11 cellular contexts compared by ENCODE assay signal in the genomic region with DNA sequence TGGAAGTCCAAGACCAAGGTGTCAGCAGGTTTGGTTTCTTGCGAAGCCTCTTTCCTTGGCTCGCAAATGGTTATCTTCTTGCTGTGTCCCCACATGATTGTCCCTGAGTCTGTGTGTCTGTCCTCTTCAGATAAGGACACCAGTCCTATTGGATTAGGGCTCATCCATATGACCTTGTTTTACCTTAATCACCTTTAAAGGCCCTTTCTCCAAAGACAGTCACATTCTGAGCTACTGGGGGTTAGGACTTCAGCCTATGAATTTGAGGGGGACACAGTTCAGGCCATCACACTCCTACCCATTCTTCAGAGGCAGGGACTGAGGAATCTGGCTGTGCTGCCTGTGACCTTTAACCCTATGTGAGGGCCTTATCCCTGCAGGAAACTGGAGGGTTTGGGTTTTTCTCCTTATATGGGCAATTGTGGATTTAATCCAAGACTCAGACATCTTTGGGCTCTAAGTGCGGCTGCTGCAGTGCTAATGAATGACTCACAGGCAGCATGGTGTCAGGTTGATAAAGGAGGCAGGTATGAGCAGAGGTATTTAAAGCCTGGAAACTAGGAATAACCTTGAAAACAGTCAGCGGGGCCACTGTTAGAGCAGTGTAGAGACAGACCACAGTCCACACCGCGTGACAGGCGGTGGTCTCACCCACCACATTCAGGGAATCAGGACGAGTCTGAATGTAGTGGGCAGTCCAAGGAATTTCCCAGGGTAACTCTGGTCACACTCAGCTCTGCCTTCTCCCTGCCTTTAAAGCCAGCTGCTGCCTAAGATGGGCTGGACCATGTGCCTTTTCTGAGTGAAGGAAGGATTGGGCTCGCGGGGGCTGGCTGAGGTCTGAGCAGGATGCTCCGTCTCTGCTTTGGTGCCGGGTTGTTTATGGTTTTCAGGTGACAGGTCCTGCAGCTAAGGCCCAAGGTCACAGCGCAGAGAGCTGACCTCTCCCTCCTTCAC. TPM values are rescaled to one million over a fixed set of nuclear protein-coding genes. Genes with fewer than 3 reads are reported as not detected.
DNase-seq lines count a peak whose midpoint lies in the region; ATAC-seq and TF ChIP-seq lines count a peak whose summit lies in the region.
"Had no signal": no experiment of that assay in that cellular context is flagged by ENCODE, and none has a peak within 500 bp of the region (broad histone marks: within the 10 kb centered on the region; RNA-seq: fewer than 3 reads in every experiment).

No MANE protein-coding gene starts in this region.

- WGBS in stomach, 5 donors: 77 to 87% (median 83%) methylated on average over 13 of the region's 13 CpGs

- H3K36me3 ChIP-seq in iPS-18a (ENCODE audit: control insufficient read depth, low read depth, low read length) (no peaks in the 10 kb centered on the region), stomach (peaks cover 36 to 88% (median 81%) of the 10 kb centered on the region in 4 donors)

- H3K27me3 Mint-ChIP-seq in activated CD4-positive, alpha-beta T cell treated with anti-CD3 and anti-CD28 coated beads, Interleukin-2, amount 10 ng/mL, durations not matched to agents 24 days and 14 days: no peaks in the 10 kb centered on the region
- H3K27me3 Mint-ChIP-seq in activated CD4-positive, alpha-beta T cell treated with anti-CD3 and anti-CD28 coated beads, Interleukin-2, amount 10 ng/mL, durations not matched to agents 7 days and 5 days: no peaks in the 10 kb centered on the region
- H3K27me3 Mint-ChIP-seq in activated naive CD8-positive, alpha-beta T cell treated with anti-CD3 and anti-CD28 coated beads, Interleukin-2, amount 10 ng/mL, durations not matched to agents 7 days and 5 days: no peaks in the 10 kb centered on the region

- no peak for TF ChIP-seq EP300 in stomach (IDR thresholded peaks at IDR 0.05)

- H3K27me3 ChIP-seq in iPS-18a (ENCODE audit: control insufficient read depth, insufficient read depth, low read length) (no peaks in the 10 kb centered on the region), stomach (no peaks in the 10 kb centered on the region)
- H3K27me3 ChIP-seq: SJSA1 had no signal

- no peak overlapping the region for H3K4me3 Mint-ChIP-seq in activated CD4-positive, alpha-beta T cell treated with anti-CD3 and anti-CD28 coated beads, Interleukin-2, amount 10 ng/mL, durations not matched to agents 24 days and 14 days
- no peak overlapping the region for H3K4me3 Mint-ChIP-seq in activated CD4-positive, alpha-beta T cell treated with anti-CD3 and anti-CD28 coated beads, Interleukin-2, amount 10 ng/mL, durations not matched to agents 7 days and 5 days
- H3K4me3 Mint-ChIP-seq in activated naive CD8-positive, alpha-beta T cell treated with anti-CD3 and anti-CD28 coated beads, Interleukin-2, amount 10 ng/mL, durations not matched to agents 7 days and 5 days: no peak overlapping the region

- intact Hi-C loops in activated CD4-positive, alpha-beta T cell treated with anti-CD3 and anti-CD28 coated beads, Interleukin-2, amount 10 ng/mL, durations not matched to agents 24 days and 14 days (cut with micrococcal nuclease): no loop called here
- intact Hi-C loops in stomach (cut with DNase I; ENCODE audit: low total_unique reads): no loop called here

- peaks cover 55% of the 10 kb centered on the region for H3K4me1 Mint-ChIP-seq in activated CD4-positive, alpha-beta T cell treated with anti-CD3 and anti-CD28 coated beads, Interleukin-2, amount 10 ng/mL, durations not matched to agents 24 days and 14 days
- H3K4me1 Mint-ChIP-seq in activated CD4-positive, alpha-beta T cell treated with anti-CD3 and anti-CD28 coated beads, Interleukin-2, amount 10 ng/mL, durations not matched to agents 7 days and 5 days: peaks cover 59% of the 10 kb centered on the region
- H3K4me1 Mint-ChIP-seq in activated naive CD8-positive, alpha-beta T cell treated with anti-CD3 and anti-CD28 coated beads, Interleukin-2, amount 10 ng/mL, durations not matched to agents 7 days and 5 days: peaks cover 44% of the 10 kb centered on the region

- no peak overlapping the region for H3K4me3 ChIP-seq in iPS-18a (ENCODE audit: low read length)
- H3K4me3 ChIP-seq in stomach: no peak overlapping the region
- H3K4me3 ChIP-seq: SJSA1 had no signal

- CTCF ChIA-PET in activated CD4-positive, alpha-beta T cell treated with anti-CD3 and anti-CD28 coated beads, Interleukin-2, amount 10 ng/mL, durations not matched to agents 7 days and 5 days (lab: Charles Lee): interaction anchor here (0.6 to 2.7 kb wide), 3 partner anchors 8 to 11 kb away, joined by 3 to 11 read pairs (median 5); a partner anchor contains a TSS

- H3K36me3 Mint-ChIP-seq in activated CD4-positive, alpha-beta T cell treated with anti-CD3 and anti-CD28 coated beads, Interleukin-2, amount 10 ng/mL, durations not matched to agents 24 days and 14 days (ENCODE audit: low read depth): peaks cover 51% of the 10 kb centered on the region
- H3K36me3 Mint-ChIP-seq in activated CD4-positive, alpha-beta T cell treated with anti-CD3 and anti-CD28 coated beads, Interleukin-2, amount 10 ng/mL, durations not matched to agents 7 days and 5 days (ENCODE audit: low read depth): peaks cover 39% of the 10 kb centered on the region
- peaks cover 38% of the 10 kb centered on the region for H3K36me3 Mint-ChIP-seq in activated naive CD8-positive, alpha-beta T cell treated with anti-CD3 and anti-CD28 coated beads, Interleukin-2, amount 10 ng/mL, durations not matched to agents 7 days and 5 days

- peak overlapping the region; percentile 26 for H3K9ac ChIP-seq in iPS-18a (ENCODE audit: low read length)

- TF ChIP-seq POLR2A in stomach (IDR thresholded peaks at IDR 0.05): no peak

- TF ChIP-seq CTCF in stomach (IDR thresholded peaks at IDR 0.05) (no peak), GM13976 (IDR thresholded peaks at IDR 0.05; ENCODE audit: borderline replicate concordance, control extremely low read depth, extremely low read depth, insufficient read depth, missing control alignments) (no peak)

- peak overlapping the region; percentile 15 for H3K27ac Mint-ChIP-seq in activated CD4-positive, alpha-beta T cell treated with anti-CD3 and anti-CD28 coated beads, Interleukin-2, amount 10 ng/mL, durations not matched to agents 24 days and 14 days
- no peak overlapping the region for H3K27ac Mint-ChIP-seq in activated CD4-positive, alpha-beta T cell treated with anti-CD3 and anti-CD28 coated beads, Interleukin-2, amount 10 ng/mL, durations not matched to agents 7 days and 5 days
- H3K27ac Mint-ChIP-seq in activated naive CD8-positive, alpha-beta T cell treated with anti-CD3 and anti-CD28 coated beads, Interleukin-2, amount 10 ng/mL, durations not matched to agents 7 days and 5 days: peak overlapping the region; percentile 7

- in situ Hi-C loops in GM13976 (cut with MboI; ENCODE audit: low sequenced_read_pairs, unreplicated experiment): no loop called here

- POLR2A ChIA-PET in activated CD4-positive, alpha-beta T cell treated with anti-CD3 and anti-CD28 coated beads, Interleukin-2, amount 10 ng/mL, durations not matched to agents 7 days and 5 days (lab: Charles Lee): no interaction called here
- POLR2A ChIA-PET in activated naive CD8-positive, alpha-beta T cell treated with anti-CD3 and anti-CD28 coated beads, Interleukin-2, amount 10 ng/mL, durations not matched to agents 7 days and 5 days (lab: Charles Lee): interaction anchor here (3.9 kb wide), 1 partner anchor 9 kb away, joined by 31 read pairs; a partner anchor contains a TSS

- H3K9me3 ChIP-seq in iPS-18a (ENCODE audit: control insufficient read depth, low read depth, low read length) (no peaks in the 10 kb centered on the region), stomach (no peaks in the 10 kb centered on the region)
- H3K9me3 ChIP-seq: SJSA1 had no signal

- H3K4me1 ChIP-seq in iPS-18a (ENCODE audit: control insufficient read depth, low read depth, low read length) (peaks cover 20% of the 10 kb centered on the region), stomach (peaks cover 4 to 81% (median 27%) of the 10 kb centered on the region in 4 donors)

- H3K27ac ChIP-seq in iPS-18a (ENCODE audit: low read length) (no peak overlapping the region), stomach (peak overlapping the region in 2 of 5 donors; percentile 59 to 61)
- H3K27ac ChIP-seq: SJSA1 had no signal

- no peak for ATAC-seq in activated naive CD8-positive, alpha-beta T cell treated with anti-CD3 and anti-CD28 coated beads, Interleukin-2, amount 10 ng/mL, durations not matched to agents 7 days and 5 days (ENCODE audit: low read depth)
- ATAC-seq in HG03108 (IDR thresholded peaks at IDR 0.05; ENCODE audit: unreplicated experiment): no peak
- ATAC-seq: activated naive CD4-positive, alpha-beta T cell treated with anti-CD3 and anti-CD28 coated beads, Interleukin-2, amount 50 U/mL, for 72 hours had no signal

- H3K9me3 Mint-ChIP-seq in activated CD4-positive, alpha-beta T cell treated with anti-CD3 and anti-CD28 coated beads, Interleukin-2, amount 10 ng/mL, durations not matched to agents 24 days and 14 days: no peaks in the 10 kb centered on the region
- no peaks in the 10 kb centered on the region for H3K9me3 Mint-ChIP-seq in activated CD4-positive, alpha-beta T cell treated with anti-CD3 and anti-CD28 coated beads, Interleukin-2, amount 10 ng/mL, durations not matched to agents 7 days and 5 days
- no peaks in the 10 kb centered on the region for H3K9me3 Mint-ChIP-seq in activated naive CD8-positive, alpha-beta T cell treated with anti-CD3 and anti-CD28 coated beads, Interleukin-2, amount 10 ng/mL, durations not matched to agents 7 days and 5 days
- H3K9me3 Mint-ChIP-seq: activated naive CD4-positive, alpha-beta T cell treated with anti-CD3 and anti-CD28 coated beads, Interleukin-2, amount 50 U/mL, for 72 hours had no signal

- DNase-seq in activated CD4-positive, alpha-beta T cell treated with anti-CD3 and anti-CD28 coated beads, Interleukin-2, amount 10 ng/mL, durations not matched to agents 24 days and 14 days: no peak
- DNase-seq in activated CD4-positive, alpha-beta T cell treated with anti-CD3 and anti-CD28 coated beads, Interleukin-2, amount 10 ng/mL, durations not matched to agents 7 days and 5 days: no peak
- DNase-seq in activated naive CD8-positive, alpha-beta T cell treated with anti-CD3 and anti-CD28 coated beads, Interleukin-2, amount 10 ng/mL, durations not matched to agents 7 days and 5 days: no peak
- DNase-seq in stomach: peak; percentile 15
- no peak for DNase-seq in midbrain (lab: John Stamatoyannopoulos, UW)
- DNase-seq in GM13976 (ENCODE audit: low spot score): no peak
- DNase-seq: AML-193 had no signal

RNA-seq across cellular contexts. Expression of a gene that starts 10.3 kb away (rescaled TPM):
- 31.0 and 33.7 TPM in 2 replicates for total RNA-seq in activated CD4-positive, alpha-beta T cell treated with anti-CD3 and anti-CD28 coated beads, Interleukin-2, amount 10 ng/mL, durations not matched to agents 24 days and 14 days
- total RNA-seq in activated CD4-positive, alpha-beta T cell treated with anti-CD3 and anti-CD28 coated beads, Interleukin-2, amount 10 ng/mL, durations not matched to agents 7 days and 5 days: 10 to 100 TPM; 18.6 to 20.9 TPM
- 10 to 100 TPM; 29.9 to 32.0 TPM for total RNA-seq in activated naive CD8-positive, alpha-beta T cell treated with anti-CD3 and anti-CD28 coated beads, Interleukin-2, amount 10 ng/mL, durations not matched to agents 7 days and 5 days
- total RNA-seq in stomach: 10 to 100 TPM; 15.2 to 78.2 (median 48.4) TPM
- 10 to 100 TPM in 1 of 3 donors, 1 to 10 TPM in 2; 5.8 to 24.2 (median 6.3) TPM for polyA plus RNA-seq in stomach

RNA-seq across cellular contexts. Expression of a gene that starts 46.0 kb away (rescaled TPM):
- 25.5 and 25.8 TPM in 2 replicates for total RNA-seq in activated CD4-positive, alpha-beta T cell treated with anti-CD3 and anti-CD28 coated beads, Interleukin-2, amount 10 ng/mL, durations not matched to agents 24 days and 14 days
- total RNA-seq in activated CD4-positive, alpha-beta T cell treated with anti-CD3 and anti-CD28 coated beads, Interleukin-2, amount 10 ng/mL, durations not matched to agents 7 days and 5 days: 10 to 100 TPM; 17.0 to 18.0 TPM
- total RNA-seq in activated naive CD8-positive, alpha-beta T cell treated with anti-CD3 and anti-CD28 coated beads, Interleukin-2, amount 10 ng/mL, durations not matched to agents 7 days and 5 days: 10 to 100 TPM; 18.5 to 21.5 TPM
- 10 to 100 TPM in 2 of 5 donors, 1 to 10 TPM in 3; 4.1 to 19.2 (median 5.0) TPM for total RNA-seq in stomach
- polyA plus RNA-seq in stomach: 10 to 100 TPM in 2 of 3 donors, 1 to 10 TPM in 1; 8.4 to 14.3 (median 11.5) TPM

RNA-seq across cellular contexts. Expression of a gene that starts 46.3 kb away (rescaled TPM):
- total RNA-seq in activated CD4-positive, alpha-beta T cell treated with anti-CD3 and anti-CD28 coated beads, Interleukin-2, amount 10 ng/mL, durations not matched to agents 24 days and 14 days: 122 and 127 TPM in 2 replicates
- total RNA-seq in activated CD4-positive, alpha-beta T cell treated with anti-CD3 and anti-CD28 coated beads, Interleukin-2, amount 10 ng/mL, durations not matched to agents 7 days and 5 days: 10 to 100 TPM; 65.6 to 72.0 TPM
- total RNA-seq in activated naive CD8-positive, alpha-beta T cell treated with anti-CD3 and anti-CD28 coated beads, Interleukin-2, amount 10 ng/mL, durations not matched to agents 7 days and 5 days: 10 to 100 TPM; 70.1 to 74.2 TPM
- 100 to 1,000 TPM in 1 of 5 donors, 10 to 100 TPM in 4; 14.6 to 167 (median 41.7) TPM for total RNA-seq in stomach
- polyA plus RNA-seq in stomach: 10 to 100 TPM; 28.5 to 64.6 (median 34.1) TPM
